12 cellular contexts compared by ENCODE assay signal in genomic region chr22:28864878-28865596, GRCh38.
"Had no signal": no experiment of that assay in that cellular context is flagged by ENCODE, and none has a peak within 500 bp of the region (broad histone marks: within the 10 kb centered on the region; RNA-seq: fewer than 3 reads in every experiment).

No MANE protein-coding gene starts in this region.

- H3K27ac Mint-ChIP-seq: activated naive CD4-positive, alpha-beta T cell treated with anti-CD3 and anti-CD28 coated beads, Interleukin-2, amount 50 U/mL, for 72 hours; type B pancreatic cell had no signal

- H3K4me3 Mint-ChIP-seq: type B pancreatic cell had no signal

- H3K27me3 Mint-ChIP-seq: type B pancreatic cell had no signal

- FAIRE-seq: endometrium, TTC549 had no signal

- ATAC-seq: activated CD4-positive, CD25-positive, alpha-beta regulatory T cell treated with anti-CD3 and anti-CD28 coated beads, Interleukin-2, amount 50 U/mL, for 24 hours; activated naive CD4-positive, alpha-beta T cell treated with anti-CD3 and anti-CD28 coated beads, Interleukin-2, amount 50 U/mL, for 72 hours; left cardiac atrium had no signal

- DNase-seq: activated effector memory CD4-positive, alpha-beta T cell treated with anti-CD3 and anti-CD28 coated beads, Interleukin-2, amount 50 U/mL, for 16 hours; amygdala; glutamatergic neuron; left cardiac atrium; mesendoderm; stimulated activated naive CD4-positive, alpha-beta T cell treated with Interleukin-2 at 50 U/mL for 16 hours; T-helper 2 cell had no signal

- H3K36me3 Mint-ChIP-seq: activated naive CD4-positive, alpha-beta T cell treated with anti-CD3 and anti-CD28 coated beads, Interleukin-2, amount 50 U/mL, for 72 hours; type B pancreatic cell had no signal

- H3K9me3 Mint-ChIP-seq: activated naive CD4-positive, alpha-beta T cell treated with anti-CD3 and anti-CD28 coated beads, Interleukin-2, amount 50 U/mL, for 72 hours; type B pancreatic cell had no signal
